ENCODE assay signal across 22 cellular contexts in the genomic region with DNA sequence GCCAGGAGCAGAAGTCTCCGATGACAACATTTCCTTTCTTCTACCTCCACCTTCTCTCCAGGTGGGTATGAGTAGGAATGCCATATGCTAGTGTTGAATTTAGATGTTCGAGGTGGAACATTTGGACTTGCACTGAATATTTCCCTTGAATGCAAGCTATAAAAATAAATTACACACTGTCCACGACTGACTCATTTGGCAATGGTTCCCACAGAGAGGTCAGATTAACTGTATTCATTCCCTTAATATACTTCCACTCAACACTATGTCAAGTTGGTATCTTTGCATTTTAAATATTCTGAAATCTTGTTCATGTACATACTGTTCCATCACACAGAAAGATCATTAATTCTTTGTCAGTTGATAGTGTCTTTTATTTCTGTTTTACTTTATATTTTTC.
A peak's percentile ranks its signal among the peaks of the same experiment; 100 is the strongest.
DNase-seq lines count a peak whose midpoint lies in the region; ATAC-seq and TF ChIP-seq lines count a peak whose summit lies in the region.
"Had no signal": no experiment of that assay in that cellular context is flagged by ENCODE, and none has a peak within 500 bp of the region (broad histone marks: within the 10 kb centered on the region; RNA-seq: fewer than 3 reads in every experiment).

No MANE protein-coding gene starts in this region.

- dilution Hi-C loops in mammary epithelial cell (cut with HindIII; ENCODE audit: low sequenced_read_pairs): no loop called here

- H3K27ac ChIP-seq in breast epithelium (no peak overlapping the region), mammary epithelial cell (ENCODE audit: insufficient read depth, low read depth, low read length) (no peak overlapping the region), aorta (ENCODE audit: low read depth in 1 of 2, low read length in 2 of 2) (no peak overlapping the region)
- H3K27ac ChIP-seq: skin epidermis, upper lobe of right lung had no signal

- BruUV-seq in MCF 10A (replicated peaks; lab: Mats Ljungman, UMichigan): no TSS peak
- no TSS peak for BruUV-seq in mammary epithelial cell (replicated peaks; lab: Mats Ljungman, UMichigan)

- H3K4me2 ChIP-seq in mammary epithelial cell (ENCODE audit: insufficient read depth, low read depth, low read length): no peak overlapping the region

- intact Hi-C loops in MCF 10A (cut with micrococcal nuclease) (no loop called here), breast epithelium (cut with DNase I; ENCODE audit: low total_unique reads) (no loop called here), mammary epithelial cell (cut with micrococcal nuclease) (no loop called here), aorta (cut with DNase I) (no loop called here)

- TF ChIP-seq CTCF in MCF 10A (IDR thresholded peaks at IDR 0.05; ENCODE audit: unreplicated experiment): no peak
- no peak for TF ChIP-seq CTCF in breast epithelium (IDR thresholded peaks at IDR 0.05)
- TF ChIP-seq CTCF in mammary epithelial cell (conservative IDR thresholded peaks at IDR 0.05 in 1 of 2, IDR thresholded peaks at IDR 0.05 in 1 of 2; ENCODE audit: extremely low read depth in 1 of 2, insufficient read depth in 1 of 2, low read depth in 1 of 2, low read length in 2 of 2): no peak
- TF ChIP-seq CTCF in fibroblast of villous mesenchyme (IDR thresholded peaks at IDR 0.05; ENCODE audit: insufficient read depth, low read depth, low read length): no peak

- H3K36me3 Mint-ChIP-seq in MCF 10A (ENCODE audit: insufficient read depth, unreplicated experiment): no peaks in the 10 kb centered on the region
- H3K36me3 Mint-ChIP-seq: naive B cell, T-cell had no signal

- no peaks in the 10 kb centered on the region for H3K79me2 ChIP-seq in mammary epithelial cell (ENCODE audit: insufficient read depth, low read length)

- H3K27me3 ChIP-seq in breast epithelium: no peaks in the 10 kb centered on the region
- H3K27me3 ChIP-seq in mammary epithelial cell (ENCODE audit: insufficient read depth, low read length): no peaks in the 10 kb centered on the region
- peaks cover 0 to 1% of the 10 kb centered on the region in 2 donors for H3K27me3 ChIP-seq in aorta (ENCODE audit: control insufficient read depth in 1 of 2, insufficient read depth in 2 of 2, low read length in 1 of 2)
- H3K27me3 ChIP-seq: upper lobe of right lung had no signal

- DNase-seq in MCF 10A (ENCODE audit: unreplicated experiment) (peak; percentile 41), breast epithelium (ENCODE audit: low spot score in 2 of 2) (no peak), mammary epithelial cell (peak; percentile 32), fibroblast of villous mesenchyme (ENCODE audit: low read depth) (peak; percentile 32), aorta (no peak), activated T-cell treated with anti-CD3 and anti-CD28 coated beads for 4 hours (no peak), midbrain (lab: John Stamatoyannopoulos, UW) (no peak), GOT3 (lab: John Stamatoyannopoulos, UW) (no peak)
- DNase-seq: activated CD4-positive, alpha-beta T cell treated with anti-CD3 and anti-CD28 coated beads, Interleukin-2, amount 10 ng/mL, durations not matched to agents 24 days and 14 days; activated effector memory CD4-positive, alpha-beta T cell treated with Interleukin-2 at 50 U/mL for 16 hours; amniotic stem cell; GDM1; H7; naive B cell; NCI-H526 treated with DMSO at 0.1 percent for 48 hours; OCI-M1; posterior cingulate gyrus; SHP77; stimulated activated naive CD8-positive, alpha-beta T cell treated with anti-CD3 and anti-CD28 coated beads, Interleukin-15, amount 100 ng/mL, for 72 hours; T-cell; upper lobe of right lung had no signal

- H3K9me3 Mint-ChIP-seq in MCF 10A (ENCODE audit: unreplicated experiment): no peaks in the 10 kb centered on the region
- H3K9me3 Mint-ChIP-seq: activated CD4-positive, alpha-beta T cell treated with anti-CD3 and anti-CD28 coated beads, Interleukin-2, amount 10 ng/mL, durations not matched to agents 24 days and 14 days; naive B cell; stimulated activated naive CD8-positive, alpha-beta T cell treated with anti-CD3 and anti-CD28 coated beads, Interleukin-15, amount 100 ng/mL, for 72 hours; T-cell had no signal

- TF ChIP-seq POLR2A in breast epithelium (IDR thresholded peaks at IDR 0.05): no peak

- H3K4me1 ChIP-seq in breast epithelium (no peaks in the 10 kb centered on the region), mammary epithelial cell (ENCODE audit: insufficient read depth, low read length) (peaks cover 8% of the 10 kb centered on the region), aorta (ENCODE audit: control insufficient read depth in 1 of 2, insufficient read depth in 2 of 2, low read length in 2 of 2) (peaks cover 2 to 3% of the 10 kb centered on the region in 2 donors)

- WGBS in mammary epithelial cell (ENCODE audit: low coverage, missing lambda C conversion rate): 7% methylated on average over 3 of the region's 3 CpGs
- 10 to 14% methylated on average over 3 of the region's 3 CpGs for WGBS in aorta, 2 donors

- H3K4me3 ChIP-seq in breast epithelium (no peak overlapping the region), mammary epithelial cell (replicated peaks in 1 of 3; ENCODE audit: insufficient read depth in 1 of 3, low read depth in 2 of 3, low read length in 3 of 3) (no peak overlapping the region), fibroblast of villous mesenchyme (ENCODE audit: low read depth, low read length) (no peak overlapping the region), aorta (ENCODE audit: low read length in 2 of 2) (no peak overlapping the region)
- H3K4me3 ChIP-seq: skin epidermis, upper lobe of right lung had no signal

- H3K36me3 ChIP-seq in breast epithelium (no peaks in the 10 kb centered on the region), mammary epithelial cell (ENCODE audit: insufficient read depth, low read length) (no peaks in the 10 kb centered on the region), aorta (ENCODE audit: control insufficient read depth in 1 of 2, insufficient read depth in 2 of 2, low read length in 1 of 2) (no peaks in the 10 kb centered on the region)
- H3K36me3 ChIP-seq: upper lobe of right lung had no signal

- H3K9me3 ChIP-seq in breast epithelium: no peaks in the 10 kb centered on the region
- no peaks in the 10 kb centered on the region for H3K9me3 ChIP-seq in mammary epithelial cell (replicated peaks; ENCODE audit: insufficient read depth, low read length)
- no peaks in the 10 kb centered on the region for H3K9me3 ChIP-seq in aorta (ENCODE audit: control insufficient read depth, low read length)
- H3K9me3 ChIP-seq: upper lobe of right lung had no signal

- no peaks in the 10 kb centered on the region for H3K27me3 Mint-ChIP-seq in MCF 10A (ENCODE audit: insufficient read depth, unreplicated experiment)
- H3K27me3 Mint-ChIP-seq: stimulated activated naive CD8-positive, alpha-beta T cell treated with anti-CD3 and anti-CD28 coated beads, Interleukin-15, amount 100 ng/mL, for 72 hours had no signal

- POLR2A ChIA-PET in MCF 10A (lab: Yijun Ruan, JAX): interaction anchor here (0.7 to 1.4 kb wide), 5 partner anchors 8 to 440 kb away, joined by 3 to 7 read pairs (median 3); no protein-coding TSS in a partner anchor

- H3K4me3 Mint-ChIP-seq in MCF 10A (ENCODE audit: unreplicated experiment): no peak overlapping the region
- H3K4me3 Mint-ChIP-seq: activated CD4-positive, alpha-beta T cell treated with anti-CD3 and anti-CD28 coated beads, Interleukin-2, amount 10 ng/mL, durations not matched to agents 24 days and 14 days; naive B cell; stimulated activated naive CD8-positive, alpha-beta T cell treated with anti-CD3 and anti-CD28 coated beads, Interleukin-15, amount 100 ng/mL, for 72 hours; T-cell had no signal

- no peak overlapping the region for H3K9ac ChIP-seq in mammary epithelial cell (ENCODE audit: insufficient read depth, low read length)

- H4K20me1 ChIP-seq in mammary epithelial cell (ENCODE audit: insufficient read depth, low read length): no peaks in the 10 kb centered on the region

- peak; percentile 31 for ATAC-seq in aorta (ENCODE audit: low FRiP score)
- ATAC-seq: stimulated activated naive CD8-positive, alpha-beta T cell treated with anti-CD3 and anti-CD28 coated beads, Interleukin-15, amount 100 ng/mL, for 72 hours; T-cell; upper lobe of right lung had no signal

- in situ Hi-C loops in mammary epithelial cell (cut with MboI; ENCODE audit: low sequenced_read_pairs in 2 of 2): no loop called here

- H3K27ac Mint-ChIP-seq in MCF 10A (ENCODE audit: low read depth, unreplicated experiment): no peak overlapping the region
- H3K27ac Mint-ChIP-seq: activated CD4-positive, alpha-beta T cell treated with anti-CD3 and anti-CD28 coated beads, Interleukin-2, amount 10 ng/mL, durations not matched to agents 24 days and 14 days; naive B cell; stimulated activated naive CD8-positive, alpha-beta T cell treated with anti-CD3 and anti-CD28 coated beads, Interleukin-15, amount 100 ng/mL, for 72 hours; T-cell had no signal

- CTCF ChIA-PET in MCF 10A (lab: Yijun Ruan, JAX) (interaction anchor here (0.6 kb wide), 2 partner anchors 238 to 1031 kb away, joined by 3 read pairs; no protein-coding TSS in a partner anchor), mammary epithelial cell (lab: Charles Lee; ENCODE audit: low non-redundant PET) (no interaction called here)

- peak overlapping the region; percentile 47 for H2AFZ ChIP-seq in mammary epithelial cell (ENCODE audit: low read depth, low read length)

- peaks cover 18% of the 10 kb centered on the region for H3K4me1 Mint-ChIP-seq in MCF 10A (ENCODE audit: insufficient read depth, unreplicated experiment)
- H3K4me1 Mint-ChIP-seq: activated CD4-positive, alpha-beta T cell treated with anti-CD3 and anti-CD28 coated beads, Interleukin-2, amount 10 ng/mL, durations not matched to agents 24 days and 14 days; naive B cell; stimulated activated naive CD8-positive, alpha-beta T cell treated with anti-CD3 and anti-CD28 coated beads, Interleukin-15, amount 100 ng/mL, for 72 hours; T-cell had no signal

Comparison
In these comparisons a context has a peak if more than half of its experiments do, and no peak if none do; other contexts are left out.
1. DNase-seq: peak in MCF 10A (single experiment), mammary epithelial cell (single experiment) and fibroblast of villous mesenchyme (single experiment); none in breast epithelium (0 of 2), aorta (0 of 2), activated T-cell treated with anti-CD3 and anti-CD28 coated beads for 4 hours (single experiment), midbrain (single experiment) and GOT3 (single experiment).